In genomic region chr10:43262902-43263466, GRCh38 we compare ENCODE assay signal across 25 cellular contexts. TPM values are rescaled to one million over a fixed set of nuclear protein-coding genes. Genes with fewer than 3 reads are reported as not detected.
DNase-seq lines count a peak whose midpoint lies in the region; ATAC-seq and TF ChIP-seq lines count a peak whose summit lies in the region.
"Had no signal": no experiment of that assay in that cellular context is flagged by ENCODE, and none has a peak within 500 bp of the region (broad histone marks: within the 10 kb centered on the region; RNA-seq: fewer than 3 reads in every experiment).

No MANE protein-coding gene starts in this region.

- H4K20me1 ChIP-seq in BLaER1 (peaks cover 16% of the 10 kb centered on the region; the same call in 1 of the 2 replicates), HCT116 (ENCODE audit: insufficient read depth) (no peaks in the 10 kb centered on the region), hepatocyte (ENCODE audit: insufficient read depth, poor library complexity, severe bottlenecking) (no peaks in the 10 kb centered on the region)

- no peak overlapping the region for H3K27ac ChIP-seq in BLaER1
- H3K27ac ChIP-seq in HCT116 (ENCODE audit: low read depth, low read length), result no peak overlapping the region
- H3K27ac ChIP-seq in hepatocyte, result no peak overlapping the region
- no peak overlapping the region for H3K27ac ChIP-seq in transverse colon
- H3K27ac ChIP-seq: adrenal gland, body of pancreas, heart left ventricle, HL-60, skin epidermis, upper lobe of left lung had no signal

- TF ChIP-seq EP300 in transverse colon (IDR thresholded peaks at IDR 0.05; ENCODE audit: low read depth), result no peak

- peaks cover 36% of the 10 kb centered on the region for H3K27me3 Mint-ChIP-seq in brain
- H3K27me3 Mint-ChIP-seq in activated CD4-positive, alpha-beta T cell treated with anti-CD3 and anti-CD28 coated beads, Interleukin-2, amount 10 ng/mL, durations not matched to agents 7 days and 5 days, result peaks cover 34% of the 10 kb centered on the region
- H3K27me3 Mint-ChIP-seq in mesothelial cell of epicardium (ENCODE audit: low read depth), result peaks cover 78% of the 10 kb centered on the region

- no peaks in the 10 kb centered on the region for H3K9me3 Mint-ChIP-seq in brain
- H3K9me3 Mint-ChIP-seq in activated CD4-positive, alpha-beta T cell treated with anti-CD3 and anti-CD28 coated beads, Interleukin-2, amount 10 ng/mL, durations not matched to agents 7 days and 5 days, result no peaks in the 10 kb centered on the region
- H3K9me3 Mint-ChIP-seq in mesothelial cell of epicardium, result no peaks in the 10 kb centered on the region
- H3K9me3 Mint-ChIP-seq: HFFc6; naive thymus-derived CD4-positive, alpha-beta T cell had no signal

- no peak for TF ChIP-seq RAD21 in HCT116 (IDR thresholded peaks at IDR 0.05; ENCODE audit: low read depth)

- H3K36me3 Mint-ChIP-seq in brain (no peaks in the 10 kb centered on the region), mesothelial cell of epicardium (no peaks in the 10 kb centered on the region)
- H3K36me3 Mint-ChIP-seq in activated CD4-positive, alpha-beta T cell treated with anti-CD3 and anti-CD28 coated beads, Interleukin-2, amount 10 ng/mL, durations not matched to agents 7 days and 5 days (ENCODE audit: low read depth), result no peaks in the 10 kb centered on the region

- peak; percentile 4; the same call in 1 of the 2 replicates for ATAC-seq in HCT116
- ATAC-seq: body of pancreas; heart left ventricle; naive thymus-derived CD4-positive, alpha-beta T cell had no signal

- WGBS in lower leg skin, 2 donors, result 76 to 78% methylated on average over 14 of the region's 14 CpGs
- 89% methylated on average over 13 of the region's 14 CpGs for WGBS in hepatocyte (ENCODE audit: low lambda C conversion rate, missing lambda C conversion rate)
- 73 to 86% methylated on average over 1 to 14 of the region's 14 CpGs for WGBS in transverse colon (ENCODE audit: low coverage in 1 of 2), 2 donors

- TF ChIP-seq CTCF in HCT116 (IDR thresholded peaks at IDR 0.05 in 2 of 3, conservative IDR thresholded peaks at IDR 0.05 in 1 of 3; ENCODE audit: borderline replicate concordance in 1 of 3, insufficient read depth in 1 of 3, low read depth in 2 of 3, low read length in 2 of 3), result no peak
- no peak for TF ChIP-seq CTCF in brain (conservative IDR thresholded peaks at IDR 0.05)
- no peak for TF ChIP-seq CTCF in lower leg skin (IDR thresholded peaks at IDR 0.05)
- no peak for TF ChIP-seq CTCF in mesothelial cell of epicardium (IDR thresholded peaks at IDR 0.05; ENCODE audit: unreplicated experiment)
- no peak for TF ChIP-seq CTCF in hepatocyte (IDR thresholded peaks at IDR 0.05; ENCODE audit: poor library complexity)
- no peak for TF ChIP-seq CTCF in transverse colon (IDR thresholded peaks at IDR 0.05)

- in situ Hi-C loops in transverse colon (cut with MboI; ENCODE audit: low pct_ligation_motif_present in 1 of 4, low pct_unique_long_range_greater_than_20kb in 1 of 4, low sequenced_read_pairs in 3 of 4), result no loop called here

- H3K9ac ChIP-seq in BLaER1 (no peak overlapping the region), HCT116 (ENCODE audit: low read length) (no peak overlapping the region)

- H3K4me3 Mint-ChIP-seq in brain (peak overlapping the region in 3 of 5 experiments; percentile 6 to 45 (median 7)), mesothelial cell of epicardium (no peak overlapping the region)
- H3K4me3 Mint-ChIP-seq in activated CD4-positive, alpha-beta T cell treated with anti-CD3 and anti-CD28 coated beads, Interleukin-2, amount 10 ng/mL, durations not matched to agents 7 days and 5 days, result no peak overlapping the region
- H3K4me3 Mint-ChIP-seq: HFFc6 had no signal

- intact Hi-C loops in HCT116 (cut with micrococcal nuclease), result no loop called here
- intact Hi-C loops in lower leg skin (cut with DNase I; ENCODE audit: low total_unique reads), result no loop called here
- intact Hi-C loops in transverse colon (cut with DNase I; ENCODE audit: low total_unique reads), result no loop called here

- POLR2A ChIA-PET in HCT116 (lab: Charles Lee), result no interaction called here
- POLR2A ChIA-PET in activated CD4-positive, alpha-beta T cell treated with anti-CD3 and anti-CD28 coated beads, Interleukin-2, amount 10 ng/mL, durations not matched to agents 7 days and 5 days (lab: Charles Lee), result no interaction called here

- 0 out of 2 replicates have a peak overlapping the region, but pooled peaks have one; percentile 2 for H3K4me2 ChIP-seq in BLaER1
- H3K4me2 ChIP-seq in HCT116 (ENCODE audit: low read length), result no peak overlapping the region
- no peak overlapping the region for H3K4me2 ChIP-seq in hepatocyte

- H3K4me1 ChIP-seq in BLaER1, result peaks cover 52% of the 10 kb centered on the region
- H3K4me1 ChIP-seq in HCT116 (ENCODE audit: control insufficient read depth in 1 of 2, insufficient read depth in 2 of 2, low read length in 2 of 2), result no peaks in the 10 kb centered on the region
- H3K4me1 ChIP-seq in hepatocyte (ENCODE audit: insufficient read depth), result no peaks in the 10 kb centered on the region
- H3K4me1 ChIP-seq in transverse colon, result peaks cover 0 to 9% (median 4%) of the 10 kb centered on the region in 4 donors
- H3K4me1 ChIP-seq: adrenal gland, Caco-2 had no signal

- CTCF ChIA-PET in HCT116 (lab: Charles Lee), result no interaction called here
- CTCF ChIA-PET in activated CD4-positive, alpha-beta T cell treated with anti-CD3 and anti-CD28 coated beads, Interleukin-2, amount 10 ng/mL, durations not matched to agents 7 days and 5 days (lab: Charles Lee), result interaction anchor here (0.5 to 2.0 kb wide), 4 partner anchors 27 to 154 kb away, joined by 3 to 5 read pairs (median 4); no protein-coding TSS in a partner anchor

- H3K36me3 ChIP-seq in BLaER1, result no peaks in the 10 kb centered on the region
- H3K36me3 ChIP-seq in HCT116 (ENCODE audit: control insufficient read depth in 1 of 2, insufficient read depth in 2 of 2, low read length in 2 of 2), result no peaks in the 10 kb centered on the region
- no peaks in the 10 kb centered on the region for H3K36me3 ChIP-seq in hepatocyte (replicated peaks; ENCODE audit: insufficient read depth, low read depth)
- H3K36me3 ChIP-seq in transverse colon, result no peaks in the 10 kb centered on the region
- H3K36me3 ChIP-seq: adrenal gland, heart left ventricle, upper lobe of left lung had no signal

- RAD21 ChIA-PET in HCT116 (lab: Charles Lee; ENCODE audit: low non-redundant PET in 1 of 2, low total read pairs in 2 of 2, uncharacterized antibody in 2 of 2, unreplicated experiment in 2 of 2), result no interaction called here

- H2AFZ ChIP-seq in HCT116 (ENCODE audit: low read depth, low read length, poor library complexity, severe bottlenecking) (no peak overlapping the region), hepatocyte (no peak overlapping the region)

- no peak overlapping the region for H3K4me3 ChIP-seq in BLaER1
- H3K4me3 ChIP-seq in HCT116 (replicated peaks in 1 of 2; ENCODE audit: low read depth in 1 of 2, low read length in 2 of 2), result no peak overlapping the region
- no peak overlapping the region for H3K4me3 ChIP-seq in lower leg skin (ENCODE audit: low read depth, poor library complexity, severe bottlenecking)
- no peak overlapping the region for H3K4me3 ChIP-seq in hepatocyte
- no peak overlapping the region for H3K4me3 ChIP-seq in transverse colon
- H3K4me3 ChIP-seq: adrenal gland, body of pancreas, heart left ventricle, skin epidermis, upper lobe of left lung had no signal

- H3K27me3 ChIP-seq in BLaER1, result peaks cover 51% of the 10 kb centered on the region
- no peaks in the 10 kb centered on the region for H3K27me3 ChIP-seq in HCT116 (ENCODE audit: insufficient read depth, low read length)
- peaks cover 28% of the 10 kb centered on the region for H3K27me3 ChIP-seq in hepatocyte
- H3K27me3 ChIP-seq in transverse colon, result peaks cover 53% of the 10 kb centered on the region

- H3K4me1 Mint-ChIP-seq in brain, result peaks cover 44% of the 10 kb centered on the region
- peaks cover 7% of the 10 kb centered on the region for H3K4me1 Mint-ChIP-seq in activated CD4-positive, alpha-beta T cell treated with anti-CD3 and anti-CD28 coated beads, Interleukin-2, amount 10 ng/mL, durations not matched to agents 7 days and 5 days
- no peaks in the 10 kb centered on the region for H3K4me1 Mint-ChIP-seq in mesothelial cell of epicardium

- H3K9me3 ChIP-seq in BLaER1, result peaks cover 3% of the 10 kb centered on the region; the same call in 1 of the 2 replicates
- no peaks in the 10 kb centered on the region for H3K9me3 ChIP-seq in HCT116 (ENCODE audit: control insufficient read depth in 1 of 2, insufficient read depth in 1 of 2, low read depth in 1 of 2, low read length in 2 of 2)
- no peaks in the 10 kb centered on the region for H3K9me3 ChIP-seq in hepatocyte (ENCODE audit: low read depth)
- no peaks in the 10 kb centered on the region for H3K9me3 ChIP-seq in transverse colon
- H3K9me3 ChIP-seq: adrenal gland, body of pancreas, Caco-2, heart left ventricle, upper lobe of left lung had no signal

- TF ChIP-seq POLR2A in HCT116 (IDR thresholded peaks at IDR 0.05; ENCODE audit: borderline replicate concordance, extremely low read depth, insufficient read depth, insufficient read length), result no peak
- no peak for TF ChIP-seq POLR2A in lower leg skin (IDR thresholded peaks at IDR 0.05)
- TF ChIP-seq POLR2A in transverse colon (IDR thresholded peaks at IDR 0.05), result no peak

- H3K27ac Mint-ChIP-seq in brain (peak overlapping the region in 2 of 5 experiments; percentile 24 to 85), mesothelial cell of epicardium (no peak overlapping the region)
- H3K27ac Mint-ChIP-seq in activated CD4-positive, alpha-beta T cell treated with anti-CD3 and anti-CD28 coated beads, Interleukin-2, amount 10 ng/mL, durations not matched to agents 7 days and 5 days, result no peak overlapping the region
- H3K27ac Mint-ChIP-seq: HFFc6 had no signal

- DNase-seq in HCT116 (ENCODE audit: low read depth, low spot score) (no peak), lower leg skin (ENCODE audit: low spot score in 2 of 2) (peak; percentile 9 to 77), mesothelial cell of epicardium (ENCODE audit: low spot score in 2 of 2, unreplicated experiment in 2 of 2) (no peak), hepatocyte (ENCODE audit: low spot score) (no peak), transverse colon (no peak)
- no peak for DNase-seq in activated CD4-positive, alpha-beta T cell treated with anti-CD3 and anti-CD28 coated beads, Interleukin-2, amount 10 ng/mL, durations not matched to agents 7 days and 5 days
- DNase-seq: activated CD4-positive, alpha-beta T cell treated with anti-CD3 and anti-CD28 coated beads for 1 hour; activated naive CD4-positive, alpha-beta T cell treated with Interleukin-2 at 50 U/mL for 16 hours; Caco-2; DND-41; effector CD8-positive, alpha-beta T cell; HFFc6; naive thymus-derived CD4-positive, alpha-beta T cell; NCI-H1436; NCI-H2081 treated with DMSO at 0.1 percent for 48 hours; NCI-H748 treated with DMSO at 0.1 percent for 48 hours; stimulated activated CD4-positive, alpha-beta T cell treated with anti-CD3 and anti-CD28 coated beads, Interleukin-1b, Interleukin-23, amount 100 ng/mL, for 48 hours had no signal

- no TSS peak for BruUV-seq in HCT116 (replicated peaks; lab: Mats Ljungman, UMichigan)

- H3K79me2 ChIP-seq in HCT116 (ENCODE audit: insufficient read depth, low read length) (no peaks in the 10 kb centered on the region), hepatocyte (no peaks in the 10 kb centered on the region)

- H3K9me2 ChIP-seq in HCT116 (ENCODE audit: insufficient read depth), result no peaks in the 10 kb centered on the region
- H3K9me2 ChIP-seq in hepatocyte (replicated peaks; ENCODE audit: insufficient read depth), result no peaks in the 10 kb centered on the region

RNA-seq across cellular contexts. Expression of gene RASGEF1A, which starts 3.9 kb away (rescaled TPM):
- total RNA-seq in HCT116 (2021; ENCODE audit: unreplicated experiment) (19.3 TPM), lower leg skin (1 to 10 TPM in 3 of 4 donors, under 1 TPM in 1; 0.15 to 3.3 (median 1.6) TPM), mesothelial cell of epicardium (1.5 to 1.6 TPM (median 1.5 TPM) in 3 replicates), hepatocyte (2.2 and 2.7 TPM in 2 replicates), transverse colon (1 to 10 TPM in 1 of 4 donors, under 1 TPM in 1, not detected in 2; 0.41 to 2.5 TPM)
- 22.8 and 27.9 TPM in 2 replicates for polyA plus RNA-seq in HCT116 (2012)
- polyA plus RNA-seq in brain (ENCODE audit: insufficient read depth, low read depth, low replicate concordance) (3.2 TPM), hepatocyte (1.4 and 1.5 TPM in 2 replicates)
- total RNA-seq in activated CD4-positive, alpha-beta T cell treated with anti-CD3 and anti-CD28 coated beads, Interleukin-2, amount 10 ng/mL, durations not matched to agents 7 days and 5 days, result 1 to 10 TPM; 1.6 to 2.3 TPM
- total RNA-seq: HFFc6 had no signal

Comparison
In these comparisons a context has a peak if more than half of its experiments do, and no peak if none do; other contexts are left out.
1. DNase-seq: peak in lower leg skin (2 of 2); none in HCT116 (single experiment), activated CD4-positive, alpha-beta T cell treated with anti-CD3 and anti-CD28 coated beads, Interleukin-2, amount 10 ng/mL, durations not matched to agents 7 days and 5 days (single experiment), mesothelial cell of epicardium (0 of 2), hepatocyte (single experiment) and transverse colon (single experiment).
2. H3K4me3 Mint-ChIP-seq: peak in brain (3 of 5); none in activated CD4-positive, alpha-beta T cell treated with anti-CD3 and anti-CD28 coated beads, Interleukin-2, amount 10 ng/mL, durations not matched to agents 7 days and 5 days (single experiment) and mesothelial cell of epicardium (single experiment).